11 cellular contexts compared by ENCODE assay signal in the genomic region with DNA sequence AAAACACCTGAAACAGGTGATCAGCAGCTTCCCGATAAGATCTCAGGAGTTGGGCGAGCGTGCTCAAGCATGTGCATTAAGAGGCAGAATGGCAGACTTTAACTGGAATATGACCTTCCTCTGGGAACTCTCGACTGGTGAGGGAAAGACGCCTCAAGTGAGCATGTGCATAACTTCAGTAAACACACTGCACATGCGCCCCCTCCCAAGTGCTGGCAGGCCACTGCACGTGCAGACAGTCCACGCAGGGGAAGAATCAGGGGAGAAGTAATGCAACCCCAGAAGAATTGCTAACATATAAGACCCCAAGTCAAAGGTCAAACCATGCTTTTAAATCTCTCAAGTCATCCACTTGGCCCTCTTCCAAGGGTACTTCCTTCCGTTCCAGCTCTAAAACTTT.
"Had no signal": no experiment of that assay in that cellular context is flagged by ENCODE, and none has a peak within 500 bp of the region (broad histone marks: within the 10 kb centered on the region; RNA-seq: fewer than 3 reads in every experiment).

No MANE protein-coding gene starts in this region.

- H3K4me3 Mint-ChIP-seq: activated CD4-positive, alpha-beta memory T cell treated with anti-CD3 and anti-CD28 coated beads, Interleukin-2, amount 10 ng/mL, durations not matched to agents 7 days and 5 days; activated CD4-positive, alpha-beta T cell treated with anti-CD3 and anti-CD28 coated beads for 36 hours; stimulated activated naive CD8-positive, alpha-beta T cell treated with anti-CD3 and anti-CD28 coated beads, Interleukin-15, amount 100 ng/mL, for 72 hours; T-cell had no signal

- H3K36me3 Mint-ChIP-seq: T-cell had no signal

- H3K4me1 Mint-ChIP-seq: activated CD4-positive, alpha-beta memory T cell treated with anti-CD3 and anti-CD28 coated beads, Interleukin-2, amount 10 ng/mL, durations not matched to agents 7 days and 5 days; activated CD4-positive, alpha-beta T cell treated with anti-CD3 and anti-CD28 coated beads for 36 hours; stimulated activated naive CD8-positive, alpha-beta T cell treated with anti-CD3 and anti-CD28 coated beads, Interleukin-15, amount 100 ng/mL, for 72 hours; T-cell had no signal

- H3K27me3 ChIP-seq: ascending aorta had no signal

- DNase-seq: activated CD4-positive, alpha-beta memory T cell treated with anti-CD3 and anti-CD28 coated beads, Interleukin-2, amount 10 ng/mL, durations not matched to agents 7 days and 5 days; activated CD4-positive, alpha-beta T cell treated with anti-CD3 and anti-CD28 coated beads for 36 hours; activated gamma-delta T cell treated with Interleukin-2 at 50 U/mL for 16 hours; activated T-cell treated with anti-CD3 and anti-CD28 coated beads, Interleukin-2, amount 50 U/mL, for 48 hours; effector CD4-positive, alpha-beta T cell; left colon; stimulated activated CD4-positive, alpha-beta T cell treated with anti-CD3 and anti-CD28 coated beads, Interleukin-4, amount 100 ng/mL, for 1 hour; stimulated activated naive CD8-positive, alpha-beta T cell treated with anti-CD3 and anti-CD28 coated beads, Interleukin-15, amount 100 ng/mL, for 72 hours; T-cell; WERI-Rb-1 had no signal

- H3K27ac Mint-ChIP-seq: activated CD4-positive, alpha-beta memory T cell treated with anti-CD3 and anti-CD28 coated beads, Interleukin-2, amount 10 ng/mL, durations not matched to agents 7 days and 5 days; activated CD4-positive, alpha-beta T cell treated with anti-CD3 and anti-CD28 coated beads for 36 hours; stimulated activated naive CD8-positive, alpha-beta T cell treated with anti-CD3 and anti-CD28 coated beads, Interleukin-15, amount 100 ng/mL, for 72 hours; T-cell had no signal

- H3K9me3 ChIP-seq: ascending aorta had no signal

- ATAC-seq: activated CD4-positive, alpha-beta T cell treated with anti-CD3 and anti-CD28 coated beads for 36 hours; left colon; stimulated activated naive CD8-positive, alpha-beta T cell treated with anti-CD3 and anti-CD28 coated beads, Interleukin-15, amount 100 ng/mL, for 72 hours; T-cell had no signal

- H3K27ac ChIP-seq: ascending aorta, WERI-Rb-1 had no signal

- H3K27me3 Mint-ChIP-seq: activated CD4-positive, alpha-beta memory T cell treated with anti-CD3 and anti-CD28 coated beads, Interleukin-2, amount 10 ng/mL, durations not matched to agents 7 days and 5 days; activated CD4-positive, alpha-beta T cell treated with anti-CD3 and anti-CD28 coated beads for 36 hours; stimulated activated naive CD8-positive, alpha-beta T cell treated with anti-CD3 and anti-CD28 coated beads, Interleukin-15, amount 100 ng/mL, for 72 hours had no signal

- H3K9me3 Mint-ChIP-seq: activated CD4-positive, alpha-beta memory T cell treated with anti-CD3 and anti-CD28 coated beads, Interleukin-2, amount 10 ng/mL, durations not matched to agents 7 days and 5 days; stimulated activated naive CD8-positive, alpha-beta T cell treated with anti-CD3 and anti-CD28 coated beads, Interleukin-15, amount 100 ng/mL, for 72 hours had no signal

- H3K36me3 ChIP-seq: ascending aorta, WERI-Rb-1 had no signal

- H3K4me3 ChIP-seq: ascending aorta had no signal
